Comparison of ENCODE assay signal across 6 cellular contexts in the genomic region with DNA sequence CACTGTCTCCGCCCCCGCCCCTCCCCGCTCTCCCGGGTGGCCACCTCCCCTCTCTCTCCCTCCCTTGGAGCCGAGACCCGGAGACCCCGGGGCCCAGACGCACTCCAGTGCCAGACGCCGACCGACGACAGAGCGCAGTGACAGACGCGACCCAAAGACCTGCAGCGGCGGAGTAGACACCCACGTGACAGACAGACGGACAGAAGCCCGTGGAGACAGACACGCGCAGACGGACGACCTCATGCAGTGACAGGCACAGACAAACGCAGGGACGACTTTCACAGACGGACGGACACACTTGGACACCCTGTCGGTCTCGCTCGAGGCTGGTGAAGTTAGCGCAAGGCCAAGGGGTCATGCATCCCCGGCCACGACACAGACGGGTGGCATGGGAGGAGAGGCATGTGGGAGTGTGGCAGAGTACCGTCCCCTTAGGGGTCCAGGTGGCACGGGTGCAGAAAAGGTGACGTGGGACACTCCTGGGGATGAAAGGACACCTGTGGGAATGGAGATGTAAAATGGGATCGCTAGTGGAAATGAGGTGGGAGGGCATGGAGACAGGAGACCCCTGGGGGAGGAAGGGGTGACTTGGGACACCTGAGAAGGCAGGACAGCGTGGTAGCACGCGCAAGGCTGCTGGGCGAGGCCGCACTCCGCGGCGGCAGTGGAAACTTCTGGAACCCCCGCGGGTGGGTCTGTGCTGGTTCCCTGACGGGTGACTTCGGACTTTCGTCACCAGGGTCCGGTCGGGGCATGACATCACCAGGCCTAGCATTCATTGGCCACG. TPM values are rescaled to one million over a fixed set of nuclear protein-coding genes. Genes with fewer than 3 reads are reported as not detected.
DNase-seq lines count a peak whose midpoint lies in the region; ATAC-seq and TF ChIP-seq lines count a peak whose summit lies in the region.

No MANE protein-coding gene starts in this region.

- in situ Hi-C loops in Panc1 (cut with HindIII; ENCODE audit: low pct_unique_long_range_greater_than_20kb, low sequenced_read_pairs): no loop called here

- peak; percentile 64 for ATAC-seq in Panc1
- ATAC-seq in GM21529 (IDR thresholded peaks at IDR 0.05; ENCODE audit: unreplicated experiment): no peak

- no peaks in the 10 kb centered on the region for H3K9me3 ChIP-seq in Panc1 (ENCODE audit: control insufficient read depth, insufficient read depth, low read depth, low read length)
- H3K9me3 ChIP-seq in left ventricle myocardium inferior (replicated peaks): no peaks in the 10 kb centered on the region
- no peaks in the 10 kb centered on the region for H3K9me3 ChIP-seq in subcutaneous abdominal adipose tissue (ENCODE audit: control insufficient read depth in 5 of 5, low read length in 5 of 5)

- BruUV-seq in Panc1 (replicated peaks; lab: Mats Ljungman, UMichigan): no TSS peak

- CTCF ChIA-PET in Panc1 (lab: Charles Lee): interaction anchor here (0.6 kb wide), 1 partner anchor 27 kb away, joined by 6 read pairs; no protein-coding TSS in a partner anchor

- TF ChIP-seq CTCF in Panc1 (IDR thresholded peaks at IDR 0.05) (no peak), left ventricle myocardium inferior (IDR thresholded peaks at IDR 0.05; ENCODE audit: borderline replicate concordance) (no peak)

- H3K36me3 ChIP-seq in Panc1 (ENCODE audit: control insufficient read depth, insufficient read depth, low read length): no peaks in the 10 kb centered on the region
- H3K36me3 ChIP-seq in left ventricle myocardium inferior: no peaks in the 10 kb centered on the region
- no peaks in the 10 kb centered on the region for H3K36me3 ChIP-seq in subcutaneous abdominal adipose tissue (ENCODE audit: control insufficient read depth in 5 of 5, insufficient read depth in 5 of 5, low read length in 5 of 5)

- H3K27ac ChIP-seq in Panc1 (ENCODE audit: low read length): peak overlapping the region; percentile 4; the same call in 1 of the 2 replicates
- H3K27ac ChIP-seq in left ventricle myocardium inferior (replicated peaks): no peak overlapping the region
- no peak overlapping the region for H3K27ac ChIP-seq in subcutaneous abdominal adipose tissue (ENCODE audit: low read depth, low read length)

- H3K27me3 ChIP-seq in Panc1 (ENCODE audit: control insufficient read depth, insufficient read depth, low read length): no peaks in the 10 kb centered on the region; the same call in 1 of the 2 replicates
- H3K27me3 ChIP-seq in left ventricle myocardium inferior (ENCODE audit: low read depth): peaks cover 89% of the 10 kb centered on the region
- peaks cover 13 to 51% (median 36%) of the 10 kb centered on the region in 5 donors for H3K27me3 ChIP-seq in subcutaneous abdominal adipose tissue (ENCODE audit: control insufficient read depth in 5 of 5, insufficient read depth in 4 of 5, low read length in 5 of 5)

- peaks cover 22% of the 10 kb centered on the region for H3K4me1 ChIP-seq in Panc1 (ENCODE audit: control insufficient read depth, insufficient read depth, low read length)
- H3K4me1 ChIP-seq in left ventricle myocardium inferior: peaks cover 34% of the 10 kb centered on the region
- peaks cover 0 to 32% (median 25%) of the 10 kb centered on the region in 5 donors for H3K4me1 ChIP-seq in subcutaneous abdominal adipose tissue (ENCODE audit: control insufficient read depth in 5 of 5, insufficient read depth in 5 of 5, low read length in 5 of 5)

- intact Hi-C loops in Panc1 (cut with micrococcal nuclease; ENCODE audit: unreplicated experiment): loop anchor here (2.0 to 5.0 kb wide), 2 partner anchors 163 to 181 kb away; no protein-coding TSS in a partner anchor
- intact Hi-C loops in left ventricle myocardium inferior (cut with micrococcal nuclease): loop anchor here (5.0 kb wide), 1 partner anchor 161 kb away; no protein-coding TSS in a partner anchor

- H3K9ac ChIP-seq in subcutaneous abdominal adipose tissue (ENCODE audit: low read length in 5 of 5): no peak overlapping the region

- POLR2A ChIA-PET in Panc1 (lab: Charles Lee): no interaction called here

- peak; percentile 73 for DNase-seq in D341Med (ENCODE audit: low spot score)
- no peak for DNase-seq in Panc1 (ENCODE audit: low read depth, low spot score)
- peak; percentile 21 for DNase-seq in left ventricle myocardium inferior
- DNase-seq in HK-2 (ENCODE audit: unreplicated experiment): no peak

- H3K4me3 ChIP-seq in Panc1 (ENCODE audit: low read depth in 2 of 2, low read length in 2 of 2): peak overlapping the region; percentile 50 to 57
- peak overlapping the region; percentile 65 for H3K4me3 ChIP-seq in left ventricle myocardium inferior
- peak overlapping the region in 4 of 5 donors; percentile 7 to 59 (median 43) for H3K4me3 ChIP-seq in subcutaneous abdominal adipose tissue (ENCODE audit: low read depth in 1 of 5, low read length in 5 of 5)

RNA-seq across cellular contexts. Expression of a gene that starts 0.5 kb away (rescaled TPM):
- total RNA-seq in Panc1 (2021; ENCODE audit: unreplicated experiment) (10.4 TPM), left ventricle myocardium inferior (0.49 TPM)
- polyA plus RNA-seq in Panc1 (2012; ENCODE audit: insufficient read length): 25.9 TPM

RNA-seq across cellular contexts. Expression of a gene that starts 6.6 kb away (rescaled TPM):
- total RNA-seq in Panc1 (2021; ENCODE audit: unreplicated experiment): 3.3 TPM
- 6.2 TPM for polyA plus RNA-seq in Panc1 (2012; ENCODE audit: insufficient read length)
- 2.4 TPM for total RNA-seq in left ventricle myocardium inferior

RNA-seq across cellular contexts. Expression of a gene that starts 21.2 kb away (rescaled TPM):
- total RNA-seq in Panc1 (2021; ENCODE audit: unreplicated experiment) (248 TPM), left ventricle myocardium inferior (51.3 TPM)
- polyA plus RNA-seq in Panc1 (2012; ENCODE audit: insufficient read length): 234 TPM

RNA-seq across cellular contexts. Expression of a gene that starts 29.0 kb away (rescaled TPM):
- total RNA-seq in Panc1 (2021; ENCODE audit: unreplicated experiment) (3.2 TPM), left ventricle myocardium inferior (11.7 TPM)
- 1.3 TPM for polyA plus RNA-seq in Panc1 (2012; ENCODE audit: insufficient read length)

RNA-seq across cellular contexts. Expression of a gene that starts 43.6 kb away (rescaled TPM):
- 31.1 TPM for total RNA-seq in Panc1 (2021; ENCODE audit: unreplicated experiment)
- 37.1 TPM for polyA plus RNA-seq in Panc1 (2012; ENCODE audit: insufficient read length)
- total RNA-seq in left ventricle myocardium inferior: 10.9 TPM

Comparison
In these comparisons a context has a peak if more than half of its experiments do, and no peak if none do; other contexts are left out.
1. DNase-seq: peak in D341Med (single experiment) and left ventricle myocardium inferior (single experiment); none in Panc1 (single experiment) and HK-2 (single experiment).
2. Peak in every context shown above with its lines, with median percentiles within 50 percentile points of each other: H3K4me3 ChIP-seq.